In genomic region chr4:41216294-41217019, GRCh38 we compare ENCODE assay signal across 8 cellular contexts. TPM values are rescaled to one million over a fixed set of nuclear protein-coding genes. Genes with fewer than 3 reads are reported as not detected.
A peak's percentile ranks its signal among the peaks of the same experiment; 100 is the strongest.
DNase-seq lines count a peak whose midpoint lies in the region; ATAC-seq and TF ChIP-seq lines count a peak whose summit lies in the region.

No MANE protein-coding gene starts in this region.

- peak overlapping the region; percentile 62 for H3K4me3 ChIP-seq in A673 (ENCODE audit: low read depth, low read length, poor library complexity, severe bottlenecking)
- peak overlapping the region; percentile 82 for H3K4me3 ChIP-seq in endocrine pancreas (ENCODE audit: control insufficient read depth, insufficient read depth, low read length)
- peak overlapping the region; percentile 31 for H3K4me3 ChIP-seq in mononuclear cell (ENCODE audit: low read length)

- intact Hi-C loops in A673 (cut with micrococcal nuclease; ENCODE audit: unreplicated experiment) = loop anchor here (5.0 kb wide), 2 partner anchors 41 to 479 kb away; partner anchors contain the start of gene UCHL1
- intact Hi-C loops in activated CD4-positive, alpha-beta T cell treated with anti-CD3 and anti-CD28 coated beads, Interleukin-2, amount 10 ng/mL, durations not matched to agents 24 days and 14 days (cut with micrococcal nuclease) = loop anchor here (5.0 kb wide), 1 partner anchor 41 kb away; the partner anchor contains the start of gene UCHL1

- H3K4me3 Mint-ChIP-seq in activated CD4-positive, alpha-beta T cell treated with anti-CD3 and anti-CD28 coated beads, Interleukin-2, amount 10 ng/mL, durations not matched to agents 24 days and 14 days = peak overlapping the region; percentile 82

- CTCF ChIA-PET in A673 (lab: Charles Lee) = interaction anchor here (0.5 to 1.0 kb wide), 2 partner anchors 203 to 205 kb away, joined by 3 read pairs; no protein-coding TSS in a partner anchor

- H3K4me1 ChIP-seq in A673 (ENCODE audit: insufficient read depth, low read length, poor library complexity, severe bottlenecking) (peaks cover 21% of the 10 kb centered on the region), endocrine pancreas (ENCODE audit: control insufficient read depth, insufficient read depth, low read length) (no peaks in the 10 kb centered on the region), mononuclear cell (ENCODE audit: insufficient read depth, low read length) (peaks cover 25% of the 10 kb centered on the region)

- peak overlapping the region; percentile 80 for H3K27ac ChIP-seq in A673 (ENCODE audit: low read depth, low read length, poor library complexity, severe bottlenecking)

- H3K9me3 ChIP-seq in A673 (ENCODE audit: low read depth, low read length, poor library complexity, severe bottlenecking) = no peaks in the 10 kb centered on the region
- no peaks in the 10 kb centered on the region for H3K9me3 ChIP-seq in endocrine pancreas (ENCODE audit: control insufficient read depth, low read length)
- no peaks in the 10 kb centered on the region for H3K9me3 ChIP-seq in mononuclear cell (ENCODE audit: low read depth, low read length)

- TSS peak; percentile 100 for BruUV-seq in A673 (replicated peaks; lab: Mats Ljungman, UMichigan)

- peaks cover 17% of the 10 kb centered on the region for H3K27me3 ChIP-seq in A673 (replicated peaks; ENCODE audit: insufficient read depth, low read depth, low read length, poor library complexity)
- H3K27me3 ChIP-seq in endocrine pancreas (ENCODE audit: control insufficient read depth, insufficient read depth, low read length) = no peaks in the 10 kb centered on the region
- H3K27me3 ChIP-seq in mononuclear cell (ENCODE audit: insufficient read depth, low read length) = peaks cover 61% of the 10 kb centered on the region

- DNase-seq in A673 (ENCODE audit: low spot score) (peak; percentile 77), NCI-H2107 (lab: John Stamatoyannopoulos, UW) (peak; percentile 56)
- DNase-seq in activated CD4-positive, alpha-beta T cell treated with anti-CD3 and anti-CD28 coated beads, Interleukin-2, amount 10 ng/mL, durations not matched to agents 24 days and 14 days = peak; percentile 83
- DNase-seq in stimulated activated naive CD4-positive, alpha-beta T cell (lab: John Stamatoyannopoulos, UW) = peak in 4 of 6 experiments; percentile 3 to 22 (median 14)

- H3K27me3 Mint-ChIP-seq in activated CD4-positive, alpha-beta T cell treated with anti-CD3 and anti-CD28 coated beads, Interleukin-2, amount 10 ng/mL, durations not matched to agents 24 days and 14 days = peaks cover 70% of the 10 kb centered on the region

- peak; percentile 46 for ATAC-seq in GM18511 (IDR thresholded peaks at IDR 0.05; ENCODE audit: unreplicated experiment)
- ATAC-seq in HG03025 (IDR thresholded peaks at IDR 0.05; ENCODE audit: low FRiP score, unreplicated experiment) = peak; percentile 56

- H3K9me3 Mint-ChIP-seq in activated CD4-positive, alpha-beta T cell treated with anti-CD3 and anti-CD28 coated beads, Interleukin-2, amount 10 ng/mL, durations not matched to agents 24 days and 14 days = peaks cover 6% of the 10 kb centered on the region

- POLR2A ChIA-PET in A673 (lab: Charles Lee; ENCODE audit: low non-redundant PET) = interaction anchor here (0.6 to 1.1 kb wide), 4 partner anchors 12 to 70 kb away, joined by 3 to 29 read pairs (median 6); partner anchors contain the start of gene UCHL1

- no peak overlapping the region for H3K27ac Mint-ChIP-seq in activated CD4-positive, alpha-beta T cell treated with anti-CD3 and anti-CD28 coated beads, Interleukin-2, amount 10 ng/mL, durations not matched to agents 24 days and 14 days

- H3K36me3 ChIP-seq in A673 (ENCODE audit: insufficient read depth, low read length, poor library complexity, severe bottlenecking) (no peaks in the 10 kb centered on the region), endocrine pancreas (ENCODE audit: control insufficient read depth, insufficient read depth, low read length) (no peaks in the 10 kb centered on the region)

- H3K36me3 Mint-ChIP-seq in activated CD4-positive, alpha-beta T cell treated with anti-CD3 and anti-CD28 coated beads, Interleukin-2, amount 10 ng/mL, durations not matched to agents 24 days and 14 days (ENCODE audit: low read depth) = no peaks in the 10 kb centered on the region

- peaks cover 27% of the 10 kb centered on the region for H3K4me1 Mint-ChIP-seq in activated CD4-positive, alpha-beta T cell treated with anti-CD3 and anti-CD28 coated beads, Interleukin-2, amount 10 ng/mL, durations not matched to agents 24 days and 14 days

- peak overlapping the region; percentile 92 for H3K9ac ChIP-seq in endocrine pancreas (ENCODE audit: control insufficient read depth, insufficient read depth, low read length)

- TF ChIP-seq CTCF in A673 (conservative IDR thresholded peaks at IDR 0.05; ENCODE audit: low read depth, low read length) = no peak

RNA-seq across cellular contexts. Expression of gene APBB2, which starts 2.1 kb away (rescaled TPM):
- total RNA-seq in A673 (2021) (10.3 and 17.6 TPM in 2 replicates), mononuclear cell (3.7 TPM)
- 1.6 and 1.7 TPM in 2 replicates for total RNA-seq in activated CD4-positive, alpha-beta T cell treated with anti-CD3 and anti-CD28 coated beads, Interleukin-2, amount 10 ng/mL, durations not matched to agents 24 days and 14 days

RNA-seq across cellular contexts. Expression of gene UCHL1, which starts 40.3 kb away (rescaled TPM):
- 908 and 959 TPM in 2 replicates for total RNA-seq in A673 (2021)
- 0.26 and 0.35 TPM in 2 replicates for total RNA-seq in activated CD4-positive, alpha-beta T cell treated with anti-CD3 and anti-CD28 coated beads, Interleukin-2, amount 10 ng/mL, durations not matched to agents 24 days and 14 days
- not detected for total RNA-seq in mononuclear cell

Comparison
In these comparisons a context has a peak if more than half of its experiments do, and no peak if none do; other contexts are left out.
1. Peak in every context shown above with its lines: DNase-seq, ATAC-seq, H3K4me3 ChIP-seq and H3K27ac ChIP-seq.
2. DNase-seq: peak in every context shown above with its lines; median percentile 83 in activated CD4-positive, alpha-beta T cell treated with anti-CD3 and anti-CD28 coated beads, Interleukin-2, amount 10 ng/mL, durations not matched to agents 24 days and 14 days; 77 in A673; 56 in NCI-H2107; 14 in stimulated activated naive CD4-positive, alpha-beta T cell.
3. H3K4me3 ChIP-seq: peak in every context shown above with its lines; median percentile 82 in endocrine pancreas; 62 in A673; 31 in mononuclear cell.
4. RNA of gene UCHL1, which starts 40.3 kb away (total RNA-seq): 908 to 959 TPM in A673; 0.26 to 0.35 TPM in activated CD4-positive, alpha-beta T cell treated with anti-CD3 and anti-CD28 coated beads, Interleukin-2, amount 10 ng/mL, durations not matched to agents 24 days and 14 days and not detected in mononuclear cell (single experiment); every median in the first group is over 100 times any median in the second.